15 cellular contexts compared by ENCODE assay signal in genomic region chr11:18121331-18121828, GRCh38. TPM values are rescaled to one million over a fixed set of nuclear protein-coding genes. Genes with fewer than 3 reads are reported as not detected.
"Had no signal": no experiment of that assay in that cellular context is flagged by ENCODE, and none has a peak within 500 bp of the region (broad histone marks: within the 10 kb centered on the region; RNA-seq: fewer than 3 reads in every experiment).

No MANE protein-coding gene starts in this region.

RNA-seq across cellular contexts. Expression of gene MRGPRX3, which starts 11.0 kb away (rescaled TPM):
- total RNA-seq: stomach, subcutaneous adipose tissue, suprapubic skin, testis, thyroid gland, tibial nerve, transverse colon, upper lobe of left lung, upper lobe of right lung, ureter, urinary bladder, uterus, vagina had no signal
- polyA plus RNA-seq: urinary bladder had no signal

RNA-seq across cellular contexts. Expression of gene MRGPRX4, which starts 51.3 kb away (rescaled TPM):
- total RNA-seq: stomach, subcutaneous adipose tissue, suprapubic skin, temporal lobe, testis, thoracic aorta, thyroid gland, tibial nerve, transverse colon, upper lobe of left lung, upper lobe of right lung, ureter, urinary bladder, uterus, vagina had no signal
- polyA plus RNA-seq: stomach, urinary bladder had no signal
